ENCODE assay signal across 1 cellular context in the genomic region with DNA sequence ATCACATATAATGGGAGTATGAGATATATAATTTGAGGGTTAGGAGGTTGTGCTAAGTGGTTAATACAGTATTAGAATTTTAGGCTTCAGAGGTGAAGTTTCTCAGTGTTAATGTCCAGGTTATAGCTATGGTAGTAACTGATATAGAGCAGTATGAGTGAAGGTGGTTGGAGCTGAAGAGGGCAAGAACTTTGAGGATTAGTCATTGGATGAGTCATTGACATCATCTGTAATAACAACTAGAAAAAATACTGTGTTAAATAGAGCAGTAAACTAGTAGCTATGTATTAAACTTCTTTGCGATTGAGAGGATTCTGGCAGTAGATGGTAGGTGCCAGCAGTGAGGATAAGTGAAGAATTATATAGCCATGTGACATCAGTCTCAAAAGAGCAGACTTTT.
TF ChIP-seq lines count a peak whose summit lies in the region.

No MANE protein-coding gene starts in this region.

TF ChIP-seq in K562, 482 proteins besides CTCF, POLR2A, EP300 and RAD21 (continued from another document):
- TF ChIP-seq, protein P1, sequence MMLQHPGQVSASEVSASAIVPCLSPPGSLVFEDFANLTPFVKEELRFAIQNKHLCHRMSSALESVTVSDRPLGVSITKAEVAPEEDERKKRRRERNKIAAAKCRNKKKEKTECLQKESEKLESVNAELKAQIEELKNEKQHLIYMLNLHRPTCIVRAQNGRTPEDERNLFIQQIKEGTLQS (IDR thresholded peaks at IDR 0.05), result peak; percentile 92
- TF ChIP-seq, protein P1 (CRISPR knock-in tag; conservative IDR thresholded peaks at IDR 0.05), result no peak
- TF ChIP-seq ARNT (IDR thresholded peaks at IDR 0.05) (no peak), SMARCA4 (IDR thresholded peaks at IDR 0.05) (peak; percentile 44; the same call in 1 of the 2 replicates), ARID1B (IDR thresholded peaks at IDR 0.05) (peak; percentile 52), JUND (IDR thresholded peaks at IDR 0.05; ENCODE audit: borderline replicate concordance, low read depth, low read length) (peak; percentile 80), JUND (tag; IDR thresholded peaks at IDR 0.05; ENCODE audit: borderline replicate concordance, low read depth, low read length) (peak; percentile 81), JUN (IDR thresholded peaks at IDR 0.05; ENCODE audit: borderline replicate concordance, low read depth, low read length) (peak; percentile 78; the same call in 1 of the 2 replicates), JUN (CRISPR knock-in tag; IDR thresholded peaks at IDR 0.05; ENCODE audit: borderline replicate concordance) (no peak), PRMT5 (CRISPR knock-in tag; IDR thresholded peaks at IDR 0.05) (no peak), DPF2 (IDR thresholded peaks at IDR 0.05) (peak; percentile 50; the same call in 1 of the 2 replicates)
- TF ChIP-seq, protein P2, sequence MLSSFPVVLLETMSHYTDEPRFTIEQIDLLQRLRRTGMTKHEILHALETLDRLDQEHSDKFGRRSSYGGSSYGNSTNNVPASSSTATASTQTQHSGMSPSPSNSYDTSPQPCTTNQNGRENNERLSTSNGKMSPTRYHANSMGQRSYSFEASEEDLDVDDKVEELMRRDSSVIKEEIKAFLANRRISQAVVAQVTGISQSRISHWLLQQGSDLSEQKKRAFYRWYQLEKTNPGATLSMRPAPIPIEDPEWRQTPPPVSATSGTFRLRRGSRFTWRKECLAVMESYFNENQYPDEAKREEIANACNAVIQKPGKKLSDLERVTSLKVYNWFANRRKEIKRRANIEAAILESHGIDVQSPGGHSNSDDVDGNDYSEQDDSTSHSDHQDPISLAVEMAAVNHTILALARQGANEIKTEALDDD (IDR thresholded peaks at IDR 0.05), result peak; percentile 73
TF ChIP-seq in K562: peak in this region for 8.
